ENCODE assay signal across 1 cellular context in the genomic region with DNA sequence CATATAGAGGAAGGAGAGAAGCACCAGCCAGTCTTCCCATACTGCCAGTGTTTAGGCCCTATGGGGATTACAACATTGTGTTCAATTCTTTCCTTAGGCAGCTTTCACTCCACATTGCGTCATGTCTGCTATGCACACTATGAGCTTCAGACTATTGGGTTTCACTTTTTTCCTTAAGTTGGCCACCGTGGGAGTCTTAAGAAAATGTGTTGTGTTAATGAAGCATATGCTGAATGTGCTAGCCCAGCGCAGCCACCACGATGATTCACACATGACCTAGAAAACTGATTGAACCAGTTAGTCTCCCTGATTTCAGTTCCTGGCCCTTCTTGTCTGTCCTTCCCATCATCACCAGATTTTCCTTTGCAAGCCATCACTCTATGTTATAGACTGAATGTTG.
A peak's percentile ranks its signal among the peaks of the same experiment; 100 is the strongest.
TF ChIP-seq lines count a peak whose summit lies in the region.

No MANE protein-coding gene starts in this region.

TF ChIP-seq in K562, 482 proteins besides CTCF, POLR2A, EP300 and RAD21 (continued from another document):
- TF ChIP-seq, protein P1, sequence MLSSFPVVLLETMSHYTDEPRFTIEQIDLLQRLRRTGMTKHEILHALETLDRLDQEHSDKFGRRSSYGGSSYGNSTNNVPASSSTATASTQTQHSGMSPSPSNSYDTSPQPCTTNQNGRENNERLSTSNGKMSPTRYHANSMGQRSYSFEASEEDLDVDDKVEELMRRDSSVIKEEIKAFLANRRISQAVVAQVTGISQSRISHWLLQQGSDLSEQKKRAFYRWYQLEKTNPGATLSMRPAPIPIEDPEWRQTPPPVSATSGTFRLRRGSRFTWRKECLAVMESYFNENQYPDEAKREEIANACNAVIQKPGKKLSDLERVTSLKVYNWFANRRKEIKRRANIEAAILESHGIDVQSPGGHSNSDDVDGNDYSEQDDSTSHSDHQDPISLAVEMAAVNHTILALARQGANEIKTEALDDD (IDR thresholded peaks at IDR 0.05), result 0 out of 2 replicates have a peak, but pooled peaks have one; percentile 28
- TF ChIP-seq CEBPG (CRISPR knock-in tag; IDR thresholded peaks at IDR 0.05) (peak; percentile 65; the same call in 1 of the 2 replicates), CEBPG (tag; conservative IDR thresholded peaks at IDR 0.05 in 1 of 2, IDR thresholded peaks at IDR 0.05 in 1 of 2) (peak in 1 of 2 experiments; percentile 65; a peak in 2 of 4 replicates), CBX3 (IDR thresholded peaks at IDR 0.05; ENCODE audit: borderline replicate concordance in 1 of 2, low read length in 2 of 2) (peak in 1 of 2 experiments; percentile 15; a peak in 1 of 3 replicates), HDGF (IDR thresholded peaks at IDR 0.05) (no peak), KDM1A (IDR thresholded peaks at IDR 0.05) (peak; percentile 86 to 88), ZKSCAN8 (CRISPR knock-in tag; IDR thresholded peaks at IDR 0.05) (no peak), HDAC1 (IDR thresholded peaks at IDR 0.05) (peak in 1 of 2 experiments; percentile 40; a peak in 1 of 4 replicates), THRAP3 (IDR thresholded peaks at IDR 0.05; ENCODE audit: borderline replicate concordance) (no peak), RCOR1 (IDR thresholded peaks at IDR 0.05; ENCODE audit: borderline replicate concordance in 1 of 2, low read depth in 2 of 2, low read length in 2 of 2) (peak in 1 of 2 experiments; percentile 31; a peak in 1 of 4 replicates)
- TF ChIP-seq, protein P2, sequence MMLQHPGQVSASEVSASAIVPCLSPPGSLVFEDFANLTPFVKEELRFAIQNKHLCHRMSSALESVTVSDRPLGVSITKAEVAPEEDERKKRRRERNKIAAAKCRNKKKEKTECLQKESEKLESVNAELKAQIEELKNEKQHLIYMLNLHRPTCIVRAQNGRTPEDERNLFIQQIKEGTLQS (IDR thresholded peaks at IDR 0.05), result peak; percentile 30
- TF ChIP-seq, protein P2 (CRISPR knock-in tag; conservative IDR thresholded peaks at IDR 0.05), result no peak
